34 cellular contexts compared by ENCODE assay signal in genomic region chr21:21158376-21158918, GRCh38.
"Had no signal": no experiment of that assay in that cellular context is flagged by ENCODE, and none has a peak within 500 bp of the region (broad histone marks: within the 10 kb centered on the region; RNA-seq: fewer than 3 reads in every experiment).

No MANE protein-coding gene starts in this region.

- DNase-seq: Karpas-422, Kasumi-1, MG63, MM.1S, MV-4-11, NCI-H1048, NCI-H1092, NCI-H1092 treated with DMSO at 0.1 percent for 48 hours, NCI-H1105, NCI-H1417 treated with DMSO at 0.1 percent for 48 hours, NCI-H1436, NCI-H1436 treated with DMSO at 0.1 percent for 48 hours, NCI-H146, NCI-H1694, NCI-H1694 treated with DMSO at 0.1 percent for 48 hours, NCI-H187, NCI-H187 treated with DMSO at 0.1 percent for 48 hours, NCI-H1930, NCI-H2029, NCI-H2029 treated with DMSO at 0.1 percent for 48 hours, NCI-H2081, NCI-H2081 treated with DMSO at 0.1 percent for 48 hours, NCI-H2107, NCI-H2171, NCI-H2171 treated with DMSO at 0.1 percent for 48 hours, NCI-H2227 treated with DMSO at 0.1 percent for 48 hours, NCI-H226, NCI-H345, NCI-H446, NCI-H446 treated with DMSO at 0.1 percent for 48 hours, NCI-H510A, NCI-H510A treated with DMSO at 0.1 percent for 48 hours, NCI-H524, NCI-H524 treated with DMSO at 0.1 percent for 48 hours had no signal

- H3K4me3 ChIP-seq: MG63 had no signal

- H3K36me3 ChIP-seq: MG63 had no signal

- H3K9me3 ChIP-seq: MG63 had no signal

- H3K27me3 ChIP-seq: MG63 had no signal
